In the genomic region with DNA sequence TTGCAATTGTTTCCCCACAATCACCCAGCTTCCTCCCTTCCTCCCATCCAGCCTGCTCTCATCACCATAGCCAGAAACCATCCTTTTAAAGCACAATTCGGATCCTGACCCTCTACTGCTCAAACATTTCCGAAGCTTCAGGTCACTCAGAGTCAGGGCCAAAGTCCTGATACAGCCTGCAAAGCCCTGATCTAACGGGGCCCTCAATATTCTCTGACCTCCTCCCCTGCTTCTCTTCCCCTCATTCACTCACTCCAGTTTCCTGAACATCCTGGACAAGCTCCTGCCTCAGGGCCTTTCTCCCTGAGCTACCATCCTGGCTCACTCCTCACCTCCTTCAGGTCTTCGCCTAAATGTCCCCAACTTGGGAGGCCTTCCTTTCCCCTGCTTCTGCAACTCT, we compare ENCODE assay signal across 18 cellular contexts. TPM values are rescaled to one million over a fixed set of nuclear protein-coding genes. Genes with fewer than 3 reads are reported as not detected.
DNase-seq lines count a peak whose midpoint lies in the region; ATAC-seq and TF ChIP-seq lines count a peak whose summit lies in the region.
"Had no signal": no experiment of that assay in that cellular context is flagged by ENCODE, and none has a peak within 500 bp of the region (broad histone marks: within the 10 kb centered on the region; RNA-seq: fewer than 3 reads in every experiment).

No MANE protein-coding gene starts in this region.

- H3K27ac ChIP-seq in SK-N-MC (0 out of 2 replicates have a peak overlapping the region, but pooled peaks have one; percentile 42), left lung (peak overlapping the region; percentile 62 to 77), gastrocnemius medialis (peak overlapping the region; percentile 26 to 78 (median 62))

- TF ChIP-seq CTCF in left lung (IDR thresholded peaks at IDR 0.05) (no peak), gastrocnemius medialis (IDR thresholded peaks at IDR 0.05 in 4 of 5, conservative IDR thresholded peaks at IDR 0.05 in 1 of 5) (no peak)

- no peak for DNase-seq in activated CD4-positive, alpha-beta T cell treated with anti-CD3 and anti-CD28 coated beads, Interleukin-2, amount 10 ng/mL, durations not matched to agents 7 days and 5 days
- no peak for DNase-seq in activated CD4-positive, alpha-beta T cell treated with anti-CD3 and anti-CD28 coated beads, Interleukin-2, amount 50 U/mL, for 4 hours
- DNase-seq in SK-N-MC (ENCODE audit: low read depth, low spot score) (no peak), left lung (no peak), gastrocnemius medialis (no peak), kidney glomerular epithelial cell (lab: John Stamatoyannopoulos, UW) (no peak)
- DNase-seq: ACHN; activated CD8-positive, alpha-beta memory T cell treated with anti-CD3 and anti-CD28 coated beads, Interleukin-2, amount 10 ng/mL, durations not matched to agents 7 days and 5 days; Calu3; GOT3; NCI-H1105; NCI-H226; SK-N-SH; stimulated activated naive CD4-positive, alpha-beta T cell treated with Interleukin-2 at 50 U/mL for 16 hours had no signal

- in situ Hi-C loops in gastrocnemius medialis (cut with MboI; ENCODE audit: low sequenced_read_pairs in 4 of 4) = no loop called here

- H3K4me3 Mint-ChIP-seq in activated CD4-positive, alpha-beta T cell treated with anti-CD3 and anti-CD28 coated beads, Interleukin-2, amount 10 ng/mL, durations not matched to agents 7 days and 5 days = no peak overlapping the region
- H3K4me3 Mint-ChIP-seq: activated CD8-positive, alpha-beta memory T cell treated with anti-CD3 and anti-CD28 coated beads, Interleukin-2, amount 10 ng/mL, durations not matched to agents 7 days and 5 days had no signal

- peaks cover 44% of the 10 kb centered on the region for H3K36me3 Mint-ChIP-seq in activated CD4-positive, alpha-beta T cell treated with anti-CD3 and anti-CD28 coated beads, Interleukin-2, amount 10 ng/mL, durations not matched to agents 7 days and 5 days (ENCODE audit: low read depth)

- H3K27me3 ChIP-seq in left lung (no peaks in the 10 kb centered on the region), gastrocnemius medialis (no peaks in the 10 kb centered on the region)

- intact Hi-C loops in left lung (cut with DNase I) = no loop called here
- intact Hi-C loops in gastrocnemius medialis (cut with DNase I; ENCODE audit: low total_unique reads) = no loop called here

- H3K9ac ChIP-seq in SK-N-MC (ENCODE audit: insufficient read length) = no peak overlapping the region
- H3K9ac ChIP-seq: SK-N-SH had no signal

- H3K27ac Mint-ChIP-seq in activated CD4-positive, alpha-beta T cell treated with anti-CD3 and anti-CD28 coated beads, Interleukin-2, amount 10 ng/mL, durations not matched to agents 7 days and 5 days = peak overlapping the region; percentile 98

- no peaks in the 10 kb centered on the region for H3K9me3 Mint-ChIP-seq in activated CD4-positive, alpha-beta T cell treated with anti-CD3 and anti-CD28 coated beads, Interleukin-2, amount 10 ng/mL, durations not matched to agents 7 days and 5 days
- H3K9me3 Mint-ChIP-seq: IgD-negative memory B cell, nephron had no signal

- CTCF ChIA-PET in activated CD4-positive, alpha-beta T cell treated with anti-CD3 and anti-CD28 coated beads, Interleukin-2, amount 10 ng/mL, durations not matched to agents 7 days and 5 days (lab: Charles Lee) = interaction anchor here (0.7 to 1.9 kb wide), 5 partner anchors 8 to 45 kb away, joined by 3 to 6 read pairs (median 3); no protein-coding TSS in a partner anchor

- H3K27me3 Mint-ChIP-seq in activated CD4-positive, alpha-beta T cell treated with anti-CD3 and anti-CD28 coated beads, Interleukin-2, amount 10 ng/mL, durations not matched to agents 7 days and 5 days = no peaks in the 10 kb centered on the region
- H3K27me3 Mint-ChIP-seq: activated CD8-positive, alpha-beta memory T cell treated with anti-CD3 and anti-CD28 coated beads, Interleukin-2, amount 10 ng/mL, durations not matched to agents 7 days and 5 days had no signal

- ATAC-seq in left lung (no peak), gastrocnemius medialis (no peak), HG02970 (IDR thresholded peaks at IDR 0.05; ENCODE audit: low FRiP score, unreplicated experiment) (no peak), GM18867 (IDR thresholded peaks at IDR 0.05; ENCODE audit: unreplicated experiment) (no peak)
- ATAC-seq: activated CD8-positive, alpha-beta memory T cell treated with anti-CD3 and anti-CD28 coated beads, Interleukin-2, amount 10 ng/mL, durations not matched to agents 7 days and 5 days had no signal

- H3K36me3 ChIP-seq in SK-N-MC (ENCODE audit: insufficient read depth, low read length) (no peaks in the 10 kb centered on the region), left lung (no peaks in the 10 kb centered on the region), gastrocnemius medialis (no peaks in the 10 kb centered on the region)

- no peaks in the 10 kb centered on the region for H3K9me3 ChIP-seq in SK-N-MC (ENCODE audit: low read depth, low read length)
- H3K9me3 ChIP-seq in left lung = no peaks in the 10 kb centered on the region
- no peaks in the 10 kb centered on the region for H3K9me3 ChIP-seq in gastrocnemius medialis
- H3K9me3 ChIP-seq: SK-N-SH had no signal

- TF ChIP-seq POLR2A in gastrocnemius medialis (IDR thresholded peaks at IDR 0.05) = no peak

- H3K4me1 ChIP-seq in left lung (peaks cover 14 to 74% of the 10 kb centered on the region in 2 donors), gastrocnemius medialis (peaks cover 44 to 48% of the 10 kb centered on the region in 2 donors)

- POLR2A ChIA-PET in activated CD4-positive, alpha-beta T cell treated with anti-CD3 and anti-CD28 coated beads, Interleukin-2, amount 10 ng/mL, durations not matched to agents 7 days and 5 days (lab: Charles Lee) = no interaction called here

- H3K4me3 ChIP-seq in SK-N-MC = no peak overlapping the region
- peak overlapping the region in 1 of 2 donors; percentile 29 for H3K4me3 ChIP-seq in left lung
- peak overlapping the region in 3 of 4 donors; percentile 4 to 41 (median 13) for H3K4me3 ChIP-seq in gastrocnemius medialis

- H3K4me1 Mint-ChIP-seq in activated CD4-positive, alpha-beta T cell treated with anti-CD3 and anti-CD28 coated beads, Interleukin-2, amount 10 ng/mL, durations not matched to agents 7 days and 5 days = peaks cover 63% of the 10 kb centered on the region

RNA-seq across cellular contexts. Expression of a gene that starts 46.1 kb away (rescaled TPM):
- 10 to 100 TPM; 19.0 to 21.8 TPM for total RNA-seq in activated CD4-positive, alpha-beta T cell treated with anti-CD3 and anti-CD28 coated beads, Interleukin-2, amount 10 ng/mL, durations not matched to agents 7 days and 5 days
- total RNA-seq in left lung (10 to 100 TPM; 22.8 to 30.8 TPM), gastrocnemius medialis (1 to 10 TPM; 2.1 to 3.8 (median 3.3) TPM)

Comparison
In these comparisons a context has a peak if more than half of its experiments do, and no peak if none do; other contexts are left out.
1. RNA of a gene that starts 46.1 kb away (total RNA-seq): 22.8 to 30.8 TPM in left lung and 19.0 to 21.8 TPM in activated CD4-positive, alpha-beta T cell treated with anti-CD3 and anti-CD28 coated beads, Interleukin-2, amount 10 ng/mL, durations not matched to agents 7 days and 5 days; 2.1 to 3.8 TPM in gastrocnemius medialis; every median in the first group is over 4 times any median in the second.
2. Peak in every context shown above with its lines, with median percentiles within 50 percentile points of each other: H3K27ac ChIP-seq.